In the genomic region with DNA sequence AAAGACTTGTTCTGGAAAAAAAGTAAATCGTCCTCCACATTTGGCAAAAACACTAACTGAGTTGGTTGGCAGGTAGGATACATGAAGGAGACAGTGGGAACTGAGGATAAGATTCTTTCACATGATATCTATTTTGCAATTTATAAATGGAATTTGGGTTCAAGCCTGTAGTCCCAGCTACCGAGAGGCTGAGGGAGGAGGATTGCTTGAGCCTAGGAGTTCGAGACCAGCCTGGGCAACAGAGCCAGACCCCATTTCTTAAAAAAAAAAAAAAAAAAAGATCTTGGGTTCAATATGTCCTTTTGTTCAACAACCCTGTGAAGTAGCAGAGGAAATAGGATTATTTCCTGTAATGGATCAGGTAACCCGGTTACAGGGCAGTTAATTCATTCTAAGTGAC, we compare ENCODE assay signal across 15 cellular contexts. TPM values are rescaled to one million over a fixed set of nuclear protein-coding genes. Genes with fewer than 3 reads are reported as not detected.
DNase-seq lines count a peak whose midpoint lies in the region; ATAC-seq and TF ChIP-seq lines count a peak whose summit lies in the region.
"Had no signal": no experiment of that assay in that cellular context is flagged by ENCODE, and none has a peak within 500 bp of the region (broad histone marks: within the 10 kb centered on the region; RNA-seq: fewer than 3 reads in every experiment).

No MANE protein-coding gene starts in this region.

- TF ChIP-seq CTCF in left ventricle myocardium inferior (IDR thresholded peaks at IDR 0.05; ENCODE audit: borderline replicate concordance) = no peak
- no peak for TF ChIP-seq CTCF in lung (IDR thresholded peaks at IDR 0.05; ENCODE audit: control extremely low read depth, extremely low read depth)
- no peak for TF ChIP-seq CTCF in gastrocnemius medialis (IDR thresholded peaks at IDR 0.05 in 4 of 5, conservative IDR thresholded peaks at IDR 0.05 in 1 of 5)

- no peaks in the 10 kb centered on the region for H3K36me3 Mint-ChIP-seq in dendritic cell treated with granulocyte-macrophage colony-stimulating factor and Interleukin-4, amounts not matched to agents 40 ng/mL and 50 ng/mL, for 4 days (ENCODE audit: low read depth)

- no peak for DNase-seq in left ventricle myocardium inferior
- DNase-seq in Right ventricle myocardium superior = no peak
- DNase-seq in lung (ENCODE audit: low spot score) = no peak
- no peak for DNase-seq in gastrocnemius medialis
- DNase-seq in activated naive CD4-positive, alpha-beta T cell treated with Interleukin-2 at 50 U/mL for 16 hours = no peak
- DNase-seq in DMS 273 treated with DMSO at 0.1 percent for 48 hours (lab: John Stamatoyannopoulos, UW) = no peak
- DNase-seq: NCI-H1105, NCI-H146, NCI-H2029, NCI-H2227 treated with DMSO at 0.1 percent for 48 hours, NCI-H510A treated with DMSO at 0.1 percent for 48 hours, NCI-H748 treated with DMSO at 0.1 percent for 48 hours, SJCRH30 had no signal

- H3K4me1 Mint-ChIP-seq in dendritic cell treated with granulocyte-macrophage colony-stimulating factor and Interleukin-4, amounts not matched to agents 40 ng/mL and 50 ng/mL, for 4 days (ENCODE audit: low read depth) = peaks cover 26% of the 10 kb centered on the region

- no peaks in the 10 kb centered on the region for H3K9me3 ChIP-seq in left ventricle myocardium inferior (replicated peaks)
- H3K9me3 ChIP-seq in lung (ENCODE audit: control insufficient read depth in 2 of 2, insufficient read depth in 1 of 2, low read length in 1 of 2) = peaks cover 0 to 2% of the 10 kb centered on the region in 2 donors
- no peaks in the 10 kb centered on the region for H3K9me3 ChIP-seq in gastrocnemius medialis
- H3K9me3 ChIP-seq: SJCRH30 had no signal

- peaks cover 45% of the 10 kb centered on the region for H3K4me1 ChIP-seq in left ventricle myocardium inferior
- H3K4me1 ChIP-seq in lung (ENCODE audit: control insufficient read depth in 2 of 2, insufficient read depth in 2 of 2, low read length in 2 of 2) = peaks cover 0 to 15% of the 10 kb centered on the region in 2 donors
- peaks cover 0 to 7% of the 10 kb centered on the region in 2 donors for H3K4me1 ChIP-seq in gastrocnemius medialis
- H3K4me1 ChIP-seq: SJCRH30 had no signal

- no peak for TF ChIP-seq POLR2A in gastrocnemius medialis (IDR thresholded peaks at IDR 0.05)

- ATAC-seq in Right ventricle myocardium superior (ENCODE audit: poor library complexity) (no peak), lung (ENCODE audit: insufficient read depth, low FRiP score) (no peak), gastrocnemius medialis (no peak)

- peaks cover 63% of the 10 kb centered on the region for H3K27me3 Mint-ChIP-seq in dendritic cell treated with granulocyte-macrophage colony-stimulating factor and Interleukin-4, amounts not matched to agents 40 ng/mL and 50 ng/mL, for 4 days

- intact Hi-C loops in left ventricle myocardium inferior (cut with micrococcal nuclease) (loop anchor here (10.0 kb wide), 1 partner anchor 64 kb away; no protein-coding TSS in a partner anchor), Right ventricle myocardium superior (cut with DNase I) (loop anchor here (5.0 kb wide), 1 partner anchor 96 kb away; a partner anchor contains a TSS), gastrocnemius medialis (cut with DNase I; ENCODE audit: low total_unique reads) (no loop called here)
- intact Hi-C loops in dendritic cell treated with granulocyte-macrophage colony-stimulating factor and Interleukin-4, amounts not matched to agents 40 ng/mL and 50 ng/mL, for 4 days (cut with micrococcal nuclease) = no loop called here

- peak overlapping the region; percentile 8 for H3K27ac Mint-ChIP-seq in dendritic cell treated with granulocyte-macrophage colony-stimulating factor and Interleukin-4, amounts not matched to agents 40 ng/mL and 50 ng/mL, for 4 days

- H3K36me3 ChIP-seq in left ventricle myocardium inferior = no peaks in the 10 kb centered on the region
- no peaks in the 10 kb centered on the region for H3K36me3 ChIP-seq in lung (ENCODE audit: control insufficient read depth in 2 of 2, insufficient read depth in 2 of 2, low read length in 2 of 2)
- H3K36me3 ChIP-seq in gastrocnemius medialis = no peaks in the 10 kb centered on the region
- H3K36me3 ChIP-seq: SJCRH30 had no signal

- 55 to 70% methylated on average over 4 of the region's 4 CpGs for WGBS in lung, 2 donors

- H3K4me3 ChIP-seq in left ventricle myocardium inferior (no peak overlapping the region), lung (no peak overlapping the region), gastrocnemius medialis (no peak overlapping the region)
- H3K4me3 ChIP-seq: SJCRH30 had no signal

- no peaks in the 10 kb centered on the region for H3K9me3 Mint-ChIP-seq in dendritic cell treated with granulocyte-macrophage colony-stimulating factor and Interleukin-4, amounts not matched to agents 40 ng/mL and 50 ng/mL, for 4 days

- H3K4me3 Mint-ChIP-seq in dendritic cell treated with granulocyte-macrophage colony-stimulating factor and Interleukin-4, amounts not matched to agents 40 ng/mL and 50 ng/mL, for 4 days = no peak overlapping the region

- H3K27ac ChIP-seq in left ventricle myocardium inferior (replicated peaks) (peak overlapping the region; percentile 69), lung (ENCODE audit: low read depth in 1 of 2, low read length in 1 of 2) (peak overlapping the region; percentile 17 to 56), gastrocnemius medialis (no peak overlapping the region)
- H3K27ac ChIP-seq: SJCRH30 had no signal

- H3K27me3 ChIP-seq in left ventricle myocardium inferior (ENCODE audit: low read depth) = peaks cover 15% of the 10 kb centered on the region
- no peaks in the 10 kb centered on the region for H3K27me3 ChIP-seq in lung (ENCODE audit: control insufficient read depth, insufficient read depth)
- no peaks in the 10 kb centered on the region for H3K27me3 ChIP-seq in gastrocnemius medialis
- H3K27me3 ChIP-seq: SJCRH30 had no signal

- in situ Hi-C loops in gastrocnemius medialis (cut with MboI; ENCODE audit: low sequenced_read_pairs in 4 of 4) = no loop called here

RNA-seq across cellular contexts. Expression of a gene that starts 35.7 kb away (rescaled TPM):
- total RNA-seq in left ventricle myocardium inferior (0.91 TPM), Right ventricle myocardium superior (0.30 TPM), lung (10 to 100 TPM in 1 of 2 donors, 1 to 10 TPM in 1; 5.2 to 11.2 TPM), gastrocnemius medialis (not detected)
- 1 to 10 TPM; 2.4 to 2.6 TPM for polyA plus RNA-seq in lung
- total RNA-seq: H1, SJCRH30 had no signal

Comparison
In these comparisons a context has a peak if more than half of its experiments do, and no peak if none do; other contexts are left out.
1. H3K27ac ChIP-seq: peak in left ventricle myocardium inferior (single experiment) and lung (2 of 2); none in gastrocnemius medialis (0 of 4).
2. intact Hi-C loops: an anchor here in left ventricle myocardium inferior (10.0 kb wide) and Right ventricle myocardium superior (5.0 kb wide); none called in dendritic cell treated with granulocyte-macrophage colony-stimulating factor and Interleukin-4, amounts not matched to agents 40 ng/mL and 50 ng/mL, for 4 days and gastrocnemius medialis.